Comparison of ENCODE assay signal across 22 cellular contexts in genomic region chr12:30962047-30962446, GRCh38. TPM values are rescaled to one million over a fixed set of nuclear protein-coding genes. Genes with fewer than 3 reads are reported as not detected.
"Had no signal": no experiment of that assay in that cellular context is flagged by ENCODE, and none has a peak within 500 bp of the region (broad histone marks: within the 10 kb centered on the region; RNA-seq: fewer than 3 reads in every experiment).

No MANE protein-coding gene starts in this region.

- H3K36me3 ChIP-seq: heart left ventricle, left lung, neural progenitor cell, sigmoid colon, stomach, thyroid gland, vagina had no signal

- H3K4me3 ChIP-seq: dorsolateral prefrontal cortex, heart left ventricle, hepatocyte, left lung, neural progenitor cell, psoas muscle, sigmoid colon, stomach, thyroid gland, vagina had no signal

- H3K9ac ChIP-seq: neural progenitor cell had no signal

- ATAC-seq: heart left ventricle; left cardiac atrium; left lung; naive thymus-derived CD4-positive, alpha-beta T cell; psoas muscle; right cardiac atrium; stimulated activated effector memory CD8-positive, alpha-beta T cell treated with anti-CD3 and anti-CD28 coated beads, Interleukin-12 subunit alpha, Interleukin-12 subunit beta, amount 100 ng/mL, for 72 hours had no signal

- FAIRE-seq: frontal cortex had no signal

- H3K79me2 ChIP-seq: hepatocyte had no signal

- H3K4me2 ChIP-seq: hepatocyte, neural progenitor cell had no signal

- H3K9me3 ChIP-seq: heart left ventricle, left lung, psoas muscle, sigmoid colon, stomach, thyroid gland, vagina had no signal

- DNase-seq: dorsolateral prefrontal cortex; effector CD4-positive, alpha-beta T cell; left cardiac atrium; left lung; mesenchymal stem cell; midbrain; naive thymus-derived CD4-positive, alpha-beta T cell; right cardiac atrium; sigmoid colon; stimulated activated CD4-positive, alpha-beta T cell treated with anti-CD3 and anti-CD28 coated beads, Interleukin-2, amount 100 ng/mL, for 24 hours; stimulated activated CD4-positive, alpha-beta T cell treated with anti-CD3 and anti-CD28 coated beads, Interleukin-4, amount 100 ng/mL, for 24 hours; stimulated activated naive CD4-positive, alpha-beta T cell treated with Interleukin-2 at 50 U/mL for 16 hours; stomach; thyroid gland; trophoblast cell had no signal

- H3K27ac ChIP-seq: dorsolateral prefrontal cortex, heart left ventricle, hepatocyte, left lung, neural progenitor cell, psoas muscle, sigmoid colon, stomach, thyroid gland, vagina had no signal

- H2AFZ ChIP-seq: hepatocyte, neural progenitor cell had no signal

- H3K4me1 ChIP-seq: heart left ventricle, left lung, neural progenitor cell, psoas muscle, sigmoid colon, stomach, thyroid gland, vagina had no signal

- H3K27me3 ChIP-seq: dorsolateral prefrontal cortex, heart left ventricle, hepatocyte, left lung, neural progenitor cell, sigmoid colon, thyroid gland, vagina had no signal

RNA-seq across cellular contexts. Expression of gene TSPAN11, which starts 35.5 kb away (rescaled TPM):
- total RNA-seq: naive thymus-derived CD4-positive, alpha-beta T cell had no signal
- polyA plus RNA-seq: naive thymus-derived CD4-positive, alpha-beta T cell had no signal
